Comparison of ENCODE assay signal across 9 cellular contexts in the genomic region with DNA sequence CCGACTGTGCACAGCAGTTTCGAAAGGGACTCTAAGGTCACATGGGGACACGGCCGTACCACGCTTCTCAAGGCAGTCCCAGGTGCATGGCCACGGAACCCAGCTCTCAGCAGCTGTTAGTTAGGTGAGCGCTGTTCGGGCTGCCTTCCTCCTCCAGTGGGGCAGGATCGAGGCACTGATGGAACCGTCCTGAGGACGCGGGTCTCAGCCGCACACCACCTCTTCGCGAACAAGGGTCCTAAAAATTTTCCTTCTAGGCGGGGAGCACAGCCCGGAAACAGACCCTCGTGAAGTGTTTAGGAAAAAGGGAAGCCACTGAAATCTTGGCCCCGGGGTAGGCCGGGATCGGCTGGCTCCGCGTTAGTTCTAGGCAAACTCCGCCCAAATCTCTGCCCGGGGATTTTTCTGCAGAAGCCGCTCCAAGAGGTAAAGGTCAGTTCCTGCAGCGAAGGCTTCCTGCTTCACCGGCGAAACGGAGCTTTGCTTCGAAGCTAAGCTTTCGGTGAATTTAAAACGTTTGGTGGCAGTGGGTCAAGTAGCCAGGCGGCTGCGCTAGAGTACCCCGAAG. TPM values are rescaled to one million over a fixed set of nuclear protein-coding genes. Genes with fewer than 3 reads are reported as not detected.
DNase-seq lines count a peak whose midpoint lies in the region; ATAC-seq lines count a peak whose summit lies in the region.
"Had no signal": no experiment of that assay in that cellular context is flagged by ENCODE, and none has a peak within 500 bp of the region (broad histone marks: within the 10 kb centered on the region; RNA-seq: fewer than 3 reads in every experiment).

No MANE protein-coding gene starts in this region.

- H3K4me3 ChIP-seq in HUES48 (ENCODE audit: low read depth, low read length) (peak overlapping the region; percentile 55), iPS-11a (ENCODE audit: low read depth, low read length) (peak overlapping the region; percentile 35), skeletal muscle cell (ENCODE audit: low read depth, low read length) (peak overlapping the region; percentile 51)

- peaks cover 4% of the 10 kb centered on the region for H3K36me3 Mint-ChIP-seq in activated T-helper 17 cell treated with anti-CD3 and anti-CD28 coated beads, Interleukin-2, amount 50 U/mL, for 72 hours (ENCODE audit: low read depth)

- peaks cover 32% of the 10 kb centered on the region for H3K27me3 Mint-ChIP-seq in activated T-helper 17 cell treated with anti-CD3 and anti-CD28 coated beads, Interleukin-2, amount 50 U/mL, for 72 hours

- peak; percentile 20 for ATAC-seq in activated T-helper 17 cell treated with anti-CD3 and anti-CD28 coated beads, Interleukin-2, amount 50 U/mL, for 72 hours (replicated peaks)
- no peak for ATAC-seq in GM19023 (IDR thresholded peaks at IDR 0.05; ENCODE audit: unreplicated experiment)

- H3K27me3 ChIP-seq in HUES48 (ENCODE audit: control insufficient read depth, insufficient read depth, low read length) = peaks cover 93% of the 10 kb centered on the region

- peaks cover 18% of the 10 kb centered on the region for H3K4me1 ChIP-seq in HUES48 (ENCODE audit: control insufficient read depth, insufficient read depth, low read length)

- H3K36me3 ChIP-seq in HUES48 (ENCODE audit: control insufficient read depth, insufficient read depth, low read length) = no peaks in the 10 kb centered on the region

- no peak overlapping the region for H3K9ac ChIP-seq in HUES48 (ENCODE audit: low read depth, low read length)

- H3K9me3 ChIP-seq in HUES48 (ENCODE audit: control insufficient read depth, insufficient read depth, low read length) = no peaks in the 10 kb centered on the region

- no peak overlapping the region for H3K27ac ChIP-seq in HUES48 (ENCODE audit: low read depth, low read length)

- peak overlapping the region; percentile 64 for H3K4me3 Mint-ChIP-seq in activated T-helper 17 cell treated with anti-CD3 and anti-CD28 coated beads, Interleukin-2, amount 50 U/mL, for 72 hours

- DNase-seq in AG20443 (ENCODE audit: low spot score) (peak; percentile 29), skeletal muscle cell (ENCODE audit: low read depth) (no peak), NCI-H146 treated with DMSO at 0.1 percent for 48 hours (lab: John Stamatoyannopoulos, UW; ENCODE audit: unreplicated experiment) (no peak), AG08396 (ENCODE audit: low spot score) (no peak)

- no peak overlapping the region for H3K27ac Mint-ChIP-seq in activated T-helper 17 cell treated with anti-CD3 and anti-CD28 coated beads, Interleukin-2, amount 50 U/mL, for 72 hours

- no peaks in the 10 kb centered on the region for H3K9me3 Mint-ChIP-seq in activated T-helper 17 cell treated with anti-CD3 and anti-CD28 coated beads, Interleukin-2, amount 50 U/mL, for 72 hours

- peaks cover 13% of the 10 kb centered on the region for H3K4me1 Mint-ChIP-seq in activated T-helper 17 cell treated with anti-CD3 and anti-CD28 coated beads, Interleukin-2, amount 50 U/mL, for 72 hours

RNA-seq across cellular contexts. Expression of a gene that starts 0.8 kb away (rescaled TPM):
- 10 to 100 TPM; 42.5 to 84.4 TPM for total RNA-seq in activated T-helper 17 cell treated with anti-CD3 and anti-CD28 coated beads, Interleukin-2, amount 50 U/mL, for 72 hours
- total RNA-seq: dermis microvascular lymphatic vessel endothelial cell had no signal

RNA-seq across cellular contexts. Expression of a gene that starts 31.1 kb away (rescaled TPM):
- under 1 TPM; 0.50 to 0.91 TPM for total RNA-seq in activated T-helper 17 cell treated with anti-CD3 and anti-CD28 coated beads, Interleukin-2, amount 50 U/mL, for 72 hours

RNA-seq across cellular contexts. Expression of a gene that starts 40.1 kb away (rescaled TPM):
- total RNA-seq in activated T-helper 17 cell treated with anti-CD3 and anti-CD28 coated beads, Interleukin-2, amount 50 U/mL, for 72 hours = 10 to 100 TPM; 16.8 to 53.3 TPM
- total RNA-seq: dermis microvascular lymphatic vessel endothelial cell had no signal
